ENCODE assay signal across 1 cellular context in the genomic region with DNA sequence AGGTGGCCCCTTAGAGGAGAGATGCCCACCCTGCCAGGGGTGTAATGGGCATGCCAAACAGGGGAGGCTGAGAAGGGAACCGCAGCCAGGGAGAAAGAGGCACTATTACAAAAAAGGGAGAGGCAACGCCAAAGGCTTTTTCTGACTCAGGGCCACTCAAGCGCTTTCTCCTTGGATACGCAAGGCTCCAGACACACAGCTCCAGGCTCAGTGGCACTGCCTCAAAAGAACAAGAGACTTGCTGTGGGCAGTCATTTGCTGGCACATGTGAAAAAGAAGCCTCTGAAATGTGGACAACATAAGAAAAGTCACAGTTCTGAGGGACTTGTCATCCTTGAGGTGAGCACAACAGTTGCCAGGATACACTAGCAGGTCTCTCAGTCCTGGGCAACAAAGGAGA.
TF ChIP-seq lines count a peak whose summit lies in the region.

No MANE protein-coding gene starts in this region.

TF ChIP-seq in H1, 55 proteins besides CTCF, POLR2A, EP300 and RAD21:
- TF ChIP-seq TAF7 (optimal IDR thresholded peaks at IDR 0.05; ENCODE audit: borderline replicate concordance, low read depth, low read length) (no peak), RXRA (IDR thresholded peaks at IDR 0.05; ENCODE audit: insufficient read depth, low read depth, low read length) (no peak), RBBP5 (IDR thresholded peaks at IDR 0.05; ENCODE audit: borderline replicate concordance, low read depth, low read length) (no peak), YY1 (IDR thresholded peaks at IDR 0.05; ENCODE audit: low read depth, low read length) (no peak), SIRT6 (IDR thresholded peaks at IDR 0.05; ENCODE audit: low read length) (no peak), HDAC2 (IDR thresholded peaks at IDR 0.05; ENCODE audit: borderline replicate concordance in 1 of 2, low read depth in 2 of 2, low read length in 2 of 2) (no peak), CREB1 (IDR thresholded peaks at IDR 0.05) (no peak), TEAD4 (IDR thresholded peaks at IDR 0.05; ENCODE audit: low read depth, low read length) (no peak), CBX5 (IDR thresholded peaks at IDR 0.05; ENCODE audit: low read depth, low read length) (no peak), CHD2 (IDR thresholded peaks at IDR 0.05; ENCODE audit: low read length) (no peak)
- TF ChIP-seq, protein P1, sequence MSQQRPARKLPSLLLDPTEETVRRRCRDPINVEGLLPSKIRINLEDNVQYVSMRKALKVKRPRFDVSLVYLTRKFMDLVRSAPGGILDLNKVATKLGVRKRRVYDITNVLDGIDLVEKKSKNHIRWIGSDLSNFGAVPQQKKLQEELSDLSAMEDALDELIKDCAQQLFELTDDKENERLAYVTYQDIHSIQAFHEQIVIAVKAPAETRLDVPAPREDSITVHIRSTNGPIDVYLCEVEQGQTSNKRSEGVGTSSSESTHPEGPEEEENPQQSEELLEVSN (IDR thresholded peaks at IDR 0.05) = no peak
